ENCODE assay signal across 15 cellular contexts in genomic region chr16:858971-859370, GRCh38. TPM values are rescaled to one million over a fixed set of nuclear protein-coding genes. Genes with fewer than 3 reads are reported as not detected.
"Had no signal": no experiment of that assay in that cellular context is flagged by ENCODE, and none has a peak within 500 bp of the region (broad histone marks: within the 10 kb centered on the region; RNA-seq: fewer than 3 reads in every experiment).

No MANE protein-coding gene starts in this region.

RNA-seq across cellular contexts. Expression of gene GNG13, which starts 58.4 kb away (rescaled TPM):
- total RNA-seq: activated B cell treated with CpG ODN at 0.5 μM for 24 hours; activated CD4-positive, alpha-beta memory T cell treated with anti-CD3 and anti-CD28 coated beads for 36 hours; activated CD4-positive, alpha-beta memory T cell treated with anti-CD3 and anti-CD28 coated beads, Interleukin-2, amount 10 ng/mL, durations not matched to agents 7 days and 5 days; activated CD4-positive, alpha-beta T cell treated with anti-CD3 and anti-CD28 coated beads for 36 hours; activated CD4-positive, alpha-beta T cell treated with anti-CD3 and anti-CD28 coated beads, Interleukin-2, amount 10 ng/mL, durations not matched to agents 24 days and 14 days; activated CD4-positive, alpha-beta T cell treated with anti-CD3 and anti-CD28 coated beads, Interleukin-2, amount 10 ng/mL, durations not matched to agents 7 days and 5 days; activated CD8-positive, alpha-beta memory T cell treated with anti-CD3 and anti-CD28 coated beads for 36 hours; activated CD8-positive, alpha-beta memory T cell treated with anti-CD3 and anti-CD28 coated beads, Interleukin-2, amount 10 ng/mL, durations not matched to agents 7 days and 5 days; activated CD8-positive, alpha-beta T cell treated with anti-CD3 and anti-CD28 coated beads for 36 hours; activated CD8-positive, alpha-beta T cell treated with anti-CD3 and anti-CD28 coated beads, Interleukin-2, amount 10 ng/mL, durations not matched to agents 7 days and 5 days; T-cell; T-helper 1 cell treated with Interleukin-12 subunit alpha and Interleukin-12 subunit beta and Interleukin-4 antibody, amounts not matched to agents 30 ng/mL and 1 ng/mL, for 36 hours; T-helper 17 cell; T-helper 2 cell treated with Interferon-gamma antibody and Interleukin-4, amounts not matched to agents 100 ng/mL and 5 ng/mL, for 36 hours; WTC11 had no signal
